8 cellular contexts compared by ENCODE assay signal in genomic region chr4:115234405-115235093, GRCh38.
DNase-seq lines count a peak whose midpoint lies in the region; ATAC-seq and TF ChIP-seq lines count a peak whose summit lies in the region.

No MANE protein-coding gene starts in this region.

- CTCF ChIA-PET in CD8-positive, alpha-beta memory T cell (lab: Charles Lee) = no interaction called here

- no peak overlapping the region for H3K4me3 Mint-ChIP-seq in CD8-positive, alpha-beta memory T cell

- no peaks in the 10 kb centered on the region for H3K27me3 Mint-ChIP-seq in CD8-positive, alpha-beta memory T cell

- H3K4me1 Mint-ChIP-seq in CD8-positive, alpha-beta memory T cell = peaks cover 8 to 10% (median 8%) of the 10 kb centered on the region in 3 donors

- peak overlapping the region in 1 of 8 donors; percentile 23 for H3K27ac Mint-ChIP-seq in CD8-positive, alpha-beta memory T cell

- H3K9ac ChIP-seq in colonic mucosa (ENCODE audit: low read depth in 2 of 2, low read length in 2 of 2) = no peak overlapping the region

- intact Hi-C loops in colonic mucosa (cut with DNase I) = no loop called here

- no peaks in the 10 kb centered on the region for H3K36me3 Mint-ChIP-seq in CD8-positive, alpha-beta memory T cell

- TF ChIP-seq CTCF in fibroblast of mammary gland (conservative IDR thresholded peaks at IDR 0.05; ENCODE audit: control insufficient read depth, insufficient read depth, low read depth, low read length) (peak; percentile 15), colonic mucosa (IDR thresholded peaks at IDR 0.05) (no peak)

- DNase-seq in NCI-H748 treated with DMSO at 0.1 percent for 48 hours (lab: John Stamatoyannopoulos, UW) = peak; percentile 51
- DNase-seq in fibroblast of mammary gland (ENCODE audit: low read depth) = peak; percentile 4
- DNase-seq in GM03348 (ENCODE audit: low spot score) = no peak
- no peak for DNase-seq in CD8-positive, alpha-beta memory T cell
- no peak for DNase-seq in RKO (ENCODE audit: low spot score)
- no peak for DNase-seq in colonic mucosa

- TF ChIP-seq POLR2A in GM18505 (IDR thresholded peaks at IDR 0.05; ENCODE audit: borderline replicate concordance, extremely low read depth, insufficient read depth, insufficient read length) = no peak

- H3K36me3 ChIP-seq in CD8-positive, alpha-beta memory T cell (ENCODE audit: insufficient read depth, low read length) = no peaks in the 10 kb centered on the region
- H3K36me3 ChIP-seq in colonic mucosa = no peaks in the 10 kb centered on the region

- H3K4me1 ChIP-seq in CD8-positive, alpha-beta memory T cell (ENCODE audit: insufficient read depth, low read length) = no peaks in the 10 kb centered on the region
- H3K4me1 ChIP-seq in colonic mucosa = no peaks in the 10 kb centered on the region

- no peak overlapping the region for H3K27ac ChIP-seq in CD8-positive, alpha-beta memory T cell (ENCODE audit: low read depth, low read length)
- no peak overlapping the region for H3K27ac ChIP-seq in colonic mucosa

- ATAC-seq in GM18505 (IDR thresholded peaks at IDR 0.05; ENCODE audit: unreplicated experiment) (peak; percentile 71), HG02938 (IDR thresholded peaks at IDR 0.05; ENCODE audit: unreplicated experiment) (peak; percentile 55)

- no peaks in the 10 kb centered on the region for H3K27me3 ChIP-seq in CD8-positive, alpha-beta memory T cell (ENCODE audit: insufficient read depth, low read length, poor library complexity, severe bottlenecking)
- no peaks in the 10 kb centered on the region for H3K27me3 ChIP-seq in colonic mucosa

- H3K9me3 ChIP-seq in CD8-positive, alpha-beta memory T cell (ENCODE audit: low read length) = no peaks in the 10 kb centered on the region
- H3K9me3 ChIP-seq in colonic mucosa = no peaks in the 10 kb centered on the region

- H3K4me3 ChIP-seq in fibroblast of mammary gland (ENCODE audit: control insufficient read depth, low read depth, low read length) (no peak overlapping the region), colonic mucosa (no peak overlapping the region)
- no peak overlapping the region for H3K4me3 ChIP-seq in CD8-positive, alpha-beta memory T cell (ENCODE audit: low read length)

- POLR2A ChIA-PET in CD8-positive, alpha-beta memory T cell (lab: Charles Lee) = no interaction called here

- H3K9me3 Mint-ChIP-seq in CD8-positive, alpha-beta memory T cell = no peaks in the 10 kb centered on the region

Comparison
In these comparisons a context has a peak if more than half of its experiments do, and no peak if none do; other contexts are left out.
1. DNase-seq: peak in NCI-H748 treated with DMSO at 0.1 percent for 48 hours (single experiment) and fibroblast of mammary gland (single experiment); none in GM03348 (single experiment), CD8-positive, alpha-beta memory T cell (0 of 5), RKO (single experiment) and colonic mucosa (single experiment).